In the genomic region with DNA sequence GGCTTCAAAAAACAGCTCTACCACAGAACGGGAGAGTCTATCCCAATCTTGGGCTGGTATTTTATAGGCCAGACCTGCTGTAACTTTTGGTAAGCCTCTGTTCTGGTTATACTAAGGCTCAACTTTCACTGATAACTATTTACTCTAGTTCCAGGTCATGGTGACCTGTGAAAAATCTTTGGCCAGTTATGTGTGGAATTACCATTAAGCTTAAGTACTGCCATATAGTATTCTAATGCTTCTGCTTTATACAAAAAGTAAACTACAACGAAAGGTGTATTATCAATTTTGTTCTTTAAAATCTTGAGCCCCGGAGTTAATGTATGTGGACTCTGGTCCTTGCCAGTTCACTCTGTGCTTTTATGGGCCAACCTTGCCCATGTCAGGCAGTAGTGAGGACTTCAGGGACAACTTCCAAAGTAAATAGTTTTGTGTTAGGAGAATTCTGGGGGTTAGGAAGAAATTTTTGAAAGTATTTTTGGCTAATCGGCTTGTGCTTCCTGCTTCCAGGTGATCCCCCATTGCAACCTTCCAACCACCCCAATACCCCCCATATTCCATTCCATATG, we compare ENCODE assay signal across 19 cellular contexts. TPM values are rescaled to one million over a fixed set of nuclear protein-coding genes. Genes with fewer than 3 reads are reported as not detected.
A peak's percentile ranks its signal among the peaks of the same experiment; 100 is the strongest.
DNase-seq lines count a peak whose midpoint lies in the region; ATAC-seq and TF ChIP-seq lines count a peak whose summit lies in the region.
"Had no signal": no experiment of that assay in that cellular context is flagged by ENCODE, and none has a peak within 500 bp of the region (broad histone marks: within the 10 kb centered on the region; RNA-seq: fewer than 3 reads in every experiment).

No MANE protein-coding gene starts in this region.

- no peaks in the 10 kb centered on the region for H3K27me3 ChIP-seq in testis

- no peaks in the 10 kb centered on the region for H3K27me3 Mint-ChIP-seq in activated naive CD4-positive, alpha-beta T cell treated with anti-CD3 and anti-CD28 coated beads, Interleukin-2, amount 50 U/mL, for 24 hours
- no peaks in the 10 kb centered on the region for H3K27me3 Mint-ChIP-seq in activated naive CD4-positive, alpha-beta T cell treated with anti-CD3 and anti-CD28 coated beads, Interleukin-2, amount 10 ng/mL, durations not matched to agents 7 days and 5 days
- no peaks in the 10 kb centered on the region for H3K27me3 Mint-ChIP-seq in activated T-helper 17 cell treated with anti-CD3 and anti-CD28 coated beads, Interleukin-2, amount 50 U/mL, for 72 hours
- H3K27me3 Mint-ChIP-seq: IgD-negative memory B cell, memory B cell had no signal

- no peaks in the 10 kb centered on the region for H3K9me3 ChIP-seq in testis

- H3K4me3 ChIP-seq in testis = no peak overlapping the region

- no peaks in the 10 kb centered on the region for H3K9me3 Mint-ChIP-seq in activated naive CD4-positive, alpha-beta T cell treated with anti-CD3 and anti-CD28 coated beads, Interleukin-2, amount 50 U/mL, for 24 hours
- no peaks in the 10 kb centered on the region for H3K9me3 Mint-ChIP-seq in activated naive CD4-positive, alpha-beta T cell treated with anti-CD3 and anti-CD28 coated beads, Interleukin-2, amount 10 ng/mL, durations not matched to agents 7 days and 5 days
- H3K9me3 Mint-ChIP-seq in activated T-helper 17 cell treated with anti-CD3 and anti-CD28 coated beads, Interleukin-2, amount 50 U/mL, for 72 hours = no peaks in the 10 kb centered on the region
- H3K9me3 Mint-ChIP-seq: IgD-negative memory B cell, memory B cell, nephron progenitor cell had no signal

- peaks cover 76% of the 10 kb centered on the region for H3K4me1 Mint-ChIP-seq in activated naive CD4-positive, alpha-beta T cell treated with anti-CD3 and anti-CD28 coated beads, Interleukin-2, amount 50 U/mL, for 24 hours
- peaks cover 72% of the 10 kb centered on the region for H3K4me1 Mint-ChIP-seq in activated naive CD4-positive, alpha-beta T cell treated with anti-CD3 and anti-CD28 coated beads, Interleukin-2, amount 10 ng/mL, durations not matched to agents 7 days and 5 days
- H3K4me1 Mint-ChIP-seq in activated T-helper 17 cell treated with anti-CD3 and anti-CD28 coated beads, Interleukin-2, amount 50 U/mL, for 72 hours = peaks cover 53% of the 10 kb centered on the region

- intact Hi-C loops in testis (cut with DNase I; ENCODE audit: low total_unique reads) = no loop called here

- H3K4me1 ChIP-seq in testis = peaks cover 3% of the 10 kb centered on the region

- TF ChIP-seq POLR2A in testis (IDR thresholded peaks at IDR 0.05) = no peak

- peak overlapping the region in 1 of 2 donors; percentile 9 for H3K27ac ChIP-seq in testis
- H3K27ac ChIP-seq: RWPE1 had no signal

- H3K36me3 ChIP-seq in testis (ENCODE audit: low read depth, missing control alignments) = no peaks in the 10 kb centered on the region

- CTCF ChIA-PET in activated naive CD4-positive, alpha-beta T cell treated with anti-CD3 and anti-CD28 coated beads, Interleukin-2, amount 10 ng/mL, durations not matched to agents 7 days and 5 days (lab: Charles Lee) = interaction anchor here (1.4 kb wide), 1 partner anchor 16 kb away, joined by 3 read pairs; no protein-coding TSS in a partner anchor

- peak overlapping the region; percentile 97 for H3K4me3 Mint-ChIP-seq in activated naive CD4-positive, alpha-beta T cell treated with anti-CD3 and anti-CD28 coated beads, Interleukin-2, amount 50 U/mL, for 24 hours
- H3K4me3 Mint-ChIP-seq in activated naive CD4-positive, alpha-beta T cell treated with anti-CD3 and anti-CD28 coated beads, Interleukin-2, amount 10 ng/mL, durations not matched to agents 7 days and 5 days = no peak overlapping the region
- H3K4me3 Mint-ChIP-seq in activated T-helper 17 cell treated with anti-CD3 and anti-CD28 coated beads, Interleukin-2, amount 50 U/mL, for 72 hours = peak overlapping the region; percentile 98
- H3K4me3 Mint-ChIP-seq: memory B cell, nephron progenitor cell had no signal

- no peak for TF ChIP-seq CTCF in testis (IDR thresholded peaks at IDR 0.05)

- peaks cover 55% of the 10 kb centered on the region for H3K36me3 Mint-ChIP-seq in activated naive CD4-positive, alpha-beta T cell treated with anti-CD3 and anti-CD28 coated beads, Interleukin-2, amount 50 U/mL, for 24 hours
- peaks cover 66% of the 10 kb centered on the region for H3K36me3 Mint-ChIP-seq in activated naive CD4-positive, alpha-beta T cell treated with anti-CD3 and anti-CD28 coated beads, Interleukin-2, amount 10 ng/mL, durations not matched to agents 7 days and 5 days
- peaks cover 98% of the 10 kb centered on the region for H3K36me3 Mint-ChIP-seq in activated T-helper 17 cell treated with anti-CD3 and anti-CD28 coated beads, Interleukin-2, amount 50 U/mL, for 72 hours (ENCODE audit: low read depth)

- no peak for ATAC-seq in activated T-helper 17 cell treated with anti-CD3 and anti-CD28 coated beads, Interleukin-2, amount 50 U/mL, for 72 hours (replicated peaks)
- ATAC-seq in left lobe of liver (peak; percentile 68), GM21528 (IDR thresholded peaks at IDR 0.05; ENCODE audit: low FRiP score, unreplicated experiment) (no peak)

- H3K27ac Mint-ChIP-seq in activated naive CD4-positive, alpha-beta T cell treated with anti-CD3 and anti-CD28 coated beads, Interleukin-2, amount 50 U/mL, for 24 hours = peak overlapping the region; percentile 91
- no peak overlapping the region for H3K27ac Mint-ChIP-seq in activated naive CD4-positive, alpha-beta T cell treated with anti-CD3 and anti-CD28 coated beads, Interleukin-2, amount 10 ng/mL, durations not matched to agents 7 days and 5 days
- no peak overlapping the region for H3K27ac Mint-ChIP-seq in activated T-helper 17 cell treated with anti-CD3 and anti-CD28 coated beads, Interleukin-2, amount 50 U/mL, for 72 hours
- H3K27ac Mint-ChIP-seq: IgD-negative memory B cell, nephron progenitor cell had no signal

- WGBS in testis, 2 donors = 55 to 58% methylated on average over 4 of the region's 4 CpGs

- DNase-seq in activated naive CD4-positive, alpha-beta T cell treated with anti-CD3 and anti-CD28 coated beads, Interleukin-2, amount 10 ng/mL, durations not matched to agents 7 days and 5 days = no peak
- DNase-seq in left lobe of liver (ENCODE audit: low spot score) (peak; percentile 69), testis (peak; percentile 10), middle frontal gyrus (ENCODE audit: extremely low spot score, low spot score) (no peak), SKM-1 treated with dmso at 0.1 percent for 144 hours (lab: John Stamatoyannopoulos, UW; ENCODE audit: unreplicated experiment) (no peak)
- DNase-seq: activated CD4-positive, CD25-positive, alpha-beta regulatory T cell; activated CD8-positive, alpha-beta memory T cell treated with anti-CD3 and anti-CD28 coated beads, Interleukin-2, amount 50 U/mL, for 4 hours; amygdala; COR-L47; NCI-H1105 treated with DMSO at 0.1 percent for 48 hours; nephron progenitor cell; stimulated activated CD4-positive, alpha-beta T cell treated with anti-CD3 and anti-CD28 coated beads, Interleukin-15, amount 100 ng/mL, for 24 hours had no signal

RNA-seq across cellular contexts. Expression of a gene that starts 6.4 kb away (rescaled TPM):
- 10 to 100 TPM; 42.8 to 92.4 TPM for total RNA-seq in activated T-helper 17 cell treated with anti-CD3 and anti-CD28 coated beads, Interleukin-2, amount 50 U/mL, for 72 hours
- total RNA-seq in left lobe of liver (39.5 TPM), testis (10 to 100 TPM; 37.5 to 46.1 TPM)
- 17.5 TPM for polyA plus RNA-seq in testis (ENCODE audit: insufficient read depth, low read depth, low replicate concordance)

RNA-seq across cellular contexts. Expression of a gene that starts 52.9 kb away (rescaled TPM):
- under 1 TPM in 1 of 2 donors, not detected in 1; 0.21 TPM for total RNA-seq in activated T-helper 17 cell treated with anti-CD3 and anti-CD28 coated beads, Interleukin-2, amount 50 U/mL, for 72 hours
- total RNA-seq in left lobe of liver = not detected
- 10 to 100 TPM in 1 of 2 donors, 1 to 10 TPM in 1; 9.7 to 24.0 TPM for total RNA-seq in testis
- polyA plus RNA-seq in testis (ENCODE audit: insufficient read depth, low read depth, low replicate concordance) = 52.5 TPM
- total RNA-seq: renal cortical epithelial cell had no signal

Comparison
In these comparisons a context has a peak if more than half of its experiments do, and no peak if none do; other contexts are left out.
1. DNase-seq: peak in left lobe of liver (single experiment) and testis (single experiment); none in activated naive CD4-positive, alpha-beta T cell treated with anti-CD3 and anti-CD28 coated beads, Interleukin-2, amount 10 ng/mL, durations not matched to agents 7 days and 5 days (single experiment), middle frontal gyrus (single experiment) and SKM-1 treated with dmso at 0.1 percent for 144 hours (single experiment).
2. RNA of a gene that starts 52.9 kb away (total RNA-seq): 9.7 to 24.0 TPM in testis; 0.21 TPM in activated T-helper 17 cell treated with anti-CD3 and anti-CD28 coated beads, Interleukin-2, amount 50 U/mL, for 72 hours and not detected in left lobe of liver (single experiment); every median in the first group is over 4 times any median in the second.